Comparison of ENCODE assay signal across 13 cellular contexts in genomic region chr10:3931901-3932300, GRCh38.
"Had no signal": no experiment of that assay in that cellular context is flagged by ENCODE, and none has a peak within 500 bp of the region (broad histone marks: within the 10 kb centered on the region; RNA-seq: fewer than 3 reads in every experiment).

No MANE protein-coding gene starts in this region.

- DNase-seq: activated naive CD4-positive, alpha-beta T cell treated with anti-CD3 and anti-CD28 coated beads for 36 hours; cerebellar nuclear complex; cortex of kidney; effector CD4-positive, alpha-beta T cell; heart left ventricle; left lung; stimulated activated CD4-positive, alpha-beta T cell treated with anti-CD3 and anti-CD28 coated beads, Interleukin-2, amount 100 ng/mL, for 24 hours; testis had no signal

- H3K9me3 Mint-ChIP-seq: activated naive CD4-positive, alpha-beta T cell treated with anti-CD3 and anti-CD28 coated beads for 36 hours; mesothelial cell of epicardium; type B pancreatic cell; WTC11 had no signal

- H3K27me3 Mint-ChIP-seq: type B pancreatic cell had no signal

- H3K27ac Mint-ChIP-seq: activated naive CD4-positive, alpha-beta T cell treated with anti-CD3 and anti-CD28 coated beads for 36 hours; mesothelial cell of epicardium; type B pancreatic cell; WTC11 had no signal

- ATAC-seq: gastroesophageal sphincter, heart left ventricle, left lung, right cardiac atrium, WTC11 had no signal

- H3K36me3 Mint-ChIP-seq: mesothelial cell of epicardium, type B pancreatic cell, WTC11 had no signal

- H3K4me3 Mint-ChIP-seq: activated naive CD4-positive, alpha-beta T cell treated with anti-CD3 and anti-CD28 coated beads for 36 hours; mesothelial cell of epicardium; type B pancreatic cell; WTC11 had no signal
